Comparison of ENCODE assay signal across 25 cellular contexts in the genomic region with DNA sequence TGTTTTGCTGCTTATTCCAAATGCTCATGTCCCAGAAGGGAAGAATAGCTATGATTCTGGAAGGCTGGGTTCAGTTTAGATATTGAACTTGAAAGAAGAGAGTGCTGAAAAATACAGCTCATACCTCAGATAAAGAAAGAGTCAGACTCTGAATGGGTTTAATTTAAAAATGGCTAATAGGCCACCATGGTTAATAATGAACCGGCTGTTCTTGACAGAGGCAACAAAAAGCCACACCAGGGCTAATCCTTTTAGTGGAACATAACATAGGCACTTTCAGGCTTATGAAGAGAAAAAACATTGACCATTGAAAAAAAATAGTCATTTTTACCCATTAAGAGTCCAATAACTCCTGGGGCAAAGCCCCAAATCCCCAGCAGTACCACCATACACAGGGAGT. TPM values are rescaled to one million over a fixed set of nuclear protein-coding genes. Genes with fewer than 3 reads are reported as not detected.
DNase-seq lines count a peak whose midpoint lies in the region; ATAC-seq, FAIRE-seq and TF ChIP-seq lines count a peak whose summit lies in the region.
"Had no signal": no experiment of that assay in that cellular context is flagged by ENCODE, and none has a peak within 500 bp of the region (broad histone marks: within the 10 kb centered on the region; RNA-seq: fewer than 3 reads in every experiment).

No MANE protein-coding gene starts in this region.

- no peak for TF ChIP-seq CTCF in osteocyte (IDR thresholded peaks at IDR 0.05)
- no peak for TF ChIP-seq CTCF in CD8-positive, alpha-beta T cell (IDR thresholded peaks at IDR 0.05)

- ATAC-seq in HG03354 (IDR thresholded peaks at IDR 0.05; ENCODE audit: poor library complexity, severe bottlenecking, unreplicated experiment) (peak; percentile 26), GM18517 (IDR thresholded peaks at IDR 0.05; ENCODE audit: unreplicated experiment) (no peak)
- ATAC-seq in CD8-positive, alpha-beta T cell = no peak
- ATAC-seq: Panc1 had no signal

- H3K4me3 ChIP-seq in BLaER1 treated with 17β-estradiol and CSF1 and Interleukin-3, amounts not matched to agents 10 nM and 100 nM = no peak overlapping the region
- no peak overlapping the region for H3K4me3 ChIP-seq in CD8-positive, alpha-beta T cell (ENCODE audit: low read depth, low read length)

- CTCF ChIA-PET in CD8-positive, alpha-beta T cell (lab: Charles Lee) = no interaction called here

- peaks cover 40 to 92% (median 68%) of the 10 kb centered on the region in 10 experiments for H3K4me1 ChIP-seq in BLaER1 treated with 17β-estradiol and CSF1 and Interleukin-3, amounts not matched to agents 10 nM and 100 nM
- H3K4me1 ChIP-seq in CD8-positive, alpha-beta T cell (ENCODE audit: insufficient read depth, low read length) = peaks cover 7% of the 10 kb centered on the region

- intact Hi-C loops in CD8-positive, alpha-beta T cell (cut with DNase I, micrococcal nuclease) = loop anchor here in 1 of 2 experiments (5.0 kb wide), 1 partner anchor 153 kb away; no protein-coding TSS in a partner anchor

- no peaks in the 10 kb centered on the region for H3K4me1 Mint-ChIP-seq in osteocyte (ENCODE audit: unreplicated experiment)
- peaks cover 17% of the 10 kb centered on the region for H3K4me1 Mint-ChIP-seq in CD8-positive, alpha-beta T cell (ENCODE audit: low read depth)

- peak overlapping the region in 7 of 11 experiments; percentile 17 to 84 (median 45); a peak in 11 of 22 replicates for H3K4me2 ChIP-seq in BLaER1 treated with 17β-estradiol and CSF1 and Interleukin-3, amounts not matched to agents 10 nM and 100 nM
- H3K4me2 ChIP-seq: KMS-11 had no signal

- no peak overlapping the region for H3K27ac Mint-ChIP-seq in osteocyte (ENCODE audit: unreplicated experiment)
- H3K27ac Mint-ChIP-seq in CD8-positive, alpha-beta T cell = no peak overlapping the region
- H3K27ac Mint-ChIP-seq: CD4-positive, alpha-beta T cell; IgD-negative memory B cell had no signal

- peak; percentile 78 for FAIRE-seq in GM19239 (lab: Jason Lieb, UNC)
- FAIRE-seq: H1 had no signal

- peaks cover 0 to 19% (median 0%) of the 10 kb centered on the region in 11 experiments; a peak in 7 of 22 replicates for H3K9me3 ChIP-seq in BLaER1 treated with 17β-estradiol and CSF1 and Interleukin-3, amounts not matched to agents 10 nM and 100 nM (replicated peaks in 1 of 11)
- H3K9me3 ChIP-seq in CD8-positive, alpha-beta T cell (ENCODE audit: low read length) = no peaks in the 10 kb centered on the region

- no peaks in the 10 kb centered on the region for H3K36me3 Mint-ChIP-seq in osteocyte (ENCODE audit: unreplicated experiment)
- H3K36me3 Mint-ChIP-seq in CD8-positive, alpha-beta T cell = no peaks in the 10 kb centered on the region

- H3K4me3 Mint-ChIP-seq in osteocyte (ENCODE audit: unreplicated experiment) = no peak overlapping the region
- H3K4me3 Mint-ChIP-seq in CD8-positive, alpha-beta T cell = no peak overlapping the region
- H3K4me3 Mint-ChIP-seq: CD4-positive, alpha-beta T cell; IgD-negative memory B cell had no signal

- H3K27ac ChIP-seq in BLaER1 treated with 17β-estradiol and CSF1 and Interleukin-3, amounts not matched to agents 10 nM and 100 nM = peak overlapping the region in 7 of 11 experiments; percentile 9 to 96 (median 89); a peak in 13 of 22 replicates
- H3K27ac ChIP-seq in CD8-positive, alpha-beta T cell (ENCODE audit: low read depth, low read length) = no peak overlapping the region
- H3K27ac ChIP-seq: KMS-11, RWPE1 had no signal

- no peaks in the 10 kb centered on the region for H4K20me1 ChIP-seq in BLaER1 treated with 17β-estradiol and CSF1 and Interleukin-3, amounts not matched to agents 10 nM and 100 nM

- H3K27me3 ChIP-seq in BLaER1 treated with 17β-estradiol and CSF1 and Interleukin-3, amounts not matched to agents 10 nM and 100 nM = no peaks in the 10 kb centered on the region
- H3K27me3 ChIP-seq in CD8-positive, alpha-beta T cell (ENCODE audit: insufficient read depth, low read length) = no peaks in the 10 kb centered on the region

- H3K36me3 ChIP-seq in BLaER1 treated with 17β-estradiol and CSF1 and Interleukin-3, amounts not matched to agents 10 nM and 100 nM = peaks cover 0 to 53% (median 37%) of the 10 kb centered on the region in 11 experiments; a peak in 15 of 22 replicates
- H3K36me3 ChIP-seq in CD8-positive, alpha-beta T cell (ENCODE audit: insufficient read depth, low read length) = no peaks in the 10 kb centered on the region

- POLR2A ChIA-PET in CD8-positive, alpha-beta T cell (lab: Charles Lee) = no interaction called here

- H3K27me3 Mint-ChIP-seq in osteocyte (ENCODE audit: unreplicated experiment) = no peaks in the 10 kb centered on the region
- H3K27me3 Mint-ChIP-seq in CD8-positive, alpha-beta T cell (ENCODE audit: low read depth) = peaks cover 2% of the 10 kb centered on the region
- H3K27me3 Mint-ChIP-seq: CD4-positive, alpha-beta T cell had no signal

- H3K9me3 Mint-ChIP-seq in osteocyte (ENCODE audit: unreplicated experiment) = no peaks in the 10 kb centered on the region
- no peaks in the 10 kb centered on the region for H3K9me3 Mint-ChIP-seq in CD8-positive, alpha-beta T cell
- H3K9me3 Mint-ChIP-seq: CD4-positive, alpha-beta T cell; IgD-negative memory B cell had no signal

- peak overlapping the region in 1 of 11 experiments; percentile 43; a peak in 1 of 22 replicates for H3K9ac ChIP-seq in BLaER1 treated with 17β-estradiol and CSF1 and Interleukin-3, amounts not matched to agents 10 nM and 100 nM
- H3K9ac ChIP-seq: KMS-11 had no signal

- DNase-seq in GM19239 (ENCODE audit: insufficient read length, low spot score) (no peak), left kidney (ENCODE audit: low read depth, low spot score) (peak; percentile 12), osteocyte (ENCODE audit: extremely low spot score, unreplicated experiment) (no peak), SW 1271 (lab: John Stamatoyannopoulos, UW) (no peak)
- DNase-seq in CD8-positive, alpha-beta T cell = no peak
- DNase-seq: CD4-positive, alpha-beta T cell; COR-L47; HCEC 1CT; MV-4-11; NCI-H1105 treated with DMSO at 0.1 percent for 48 hours; NCI-H146; NCI-H1930; NCI-H2107; NCI-H446; NCI-H524 treated with DMSO at 0.1 percent for 48 hours; NCI-H774; SHP77 had no signal

RNA-seq across cellular contexts. Expression of gene TNFRSF21, which starts 59.4 kb away (rescaled TPM):
- 2.3 and 2.5 TPM in 2 replicates for total RNA-seq in osteocyte
- total RNA-seq in CD8-positive, alpha-beta T cell = under 1 TPM; 0.42 to 0.52 TPM
